ENCODE assay signal across 7 cellular contexts in the genomic region with DNA sequence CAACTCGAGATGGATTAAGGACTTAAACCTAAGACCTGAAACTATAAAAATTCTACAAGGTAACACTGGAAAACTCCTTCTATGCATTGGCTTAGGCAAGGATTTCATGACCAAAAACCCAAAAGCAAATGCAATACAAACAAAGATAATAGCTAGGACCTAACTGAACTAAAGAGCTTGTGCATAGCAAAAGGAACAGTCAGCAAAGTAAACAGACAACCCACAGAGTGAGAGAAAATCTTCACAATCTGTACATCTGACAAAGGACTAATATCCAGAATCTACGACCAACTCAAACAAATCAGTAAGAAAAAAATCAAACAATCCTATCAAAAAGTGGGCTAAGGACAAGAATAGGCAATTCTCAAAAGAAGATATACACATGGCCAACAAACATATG. TPM values are rescaled to one million over a fixed set of nuclear protein-coding genes. Genes with fewer than 3 reads are reported as not detected.
"Had no signal": no experiment of that assay in that cellular context is flagged by ENCODE, and none has a peak within 500 bp of the region (broad histone marks: within the 10 kb centered on the region; RNA-seq: fewer than 3 reads in every experiment).

No MANE protein-coding gene starts in this region.

RNA-seq across cellular contexts. Expression of a gene that starts 21.5 kb away (rescaled TPM):
- total RNA-seq: GM23248, GM23338, H1, H4, H7, H9, HFFc6 had no signal
- polyA plus RNA-seq: GM23248 had no signal

RNA-seq across cellular contexts. Expression of a gene that starts 27.6 kb away (rescaled TPM):
- total RNA-seq: GM23248, H4, HFFc6 had no signal
